1 cellular context compared by ENCODE assay signal in genomic region chr10:122143238-122143841, GRCh38.
TF ChIP-seq lines count a peak whose summit lies in the region.

No MANE protein-coding gene starts in this region.

TF ChIP-seq in GM23338, 12 proteins besides CTCF, POLR2A, EP300 and RAD21 (continued from another document):
- no peak for TF ChIP-seq REST (IDR thresholded peaks at IDR 0.05; ENCODE audit: unreplicated experiment)
